In the genomic region with DNA sequence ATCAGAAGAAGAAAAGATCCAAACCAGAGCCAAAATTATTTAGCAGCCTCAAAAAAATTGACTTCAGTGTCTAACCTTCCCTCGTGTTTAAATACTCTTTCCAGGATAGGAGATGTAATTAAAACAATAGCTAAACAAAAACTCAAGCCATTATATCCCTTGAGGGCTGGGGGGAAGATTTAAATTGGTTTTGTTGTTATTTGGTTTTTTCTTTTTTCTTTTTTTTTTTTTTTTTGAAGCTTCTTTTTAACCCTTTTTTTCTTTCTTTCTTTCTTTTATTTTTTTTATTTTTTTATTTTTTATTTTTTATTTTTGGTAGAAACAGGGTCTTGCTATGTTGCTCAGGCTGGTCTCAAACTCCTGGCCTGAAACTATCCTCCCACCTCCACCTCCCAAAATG, we compare ENCODE assay signal across 15 cellular contexts.
DNase-seq lines count a peak whose midpoint lies in the region; ATAC-seq, FAIRE-seq and TF ChIP-seq lines count a peak whose summit lies in the region.
"Had no signal": no experiment of that assay in that cellular context is flagged by ENCODE, and none has a peak within 500 bp of the region (broad histone marks: within the 10 kb centered on the region; RNA-seq: fewer than 3 reads in every experiment).

No MANE protein-coding gene starts in this region.

- BruUV-seq in K562 (replicated peaks; lab: Mats Ljungman, UMichigan): no TSS peak

- H3K79me2 ChIP-seq in K562 (ENCODE audit: control insufficient read depth, insufficient read depth, low read length) (no peaks in the 10 kb centered on the region), osteoblast (ENCODE audit: insufficient read depth, low read length) (no peaks in the 10 kb centered on the region)

- H3K9me3 ChIP-seq in HEK293 (ENCODE audit: control insufficient read depth, insufficient read depth, low read depth, low read length): no peaks in the 10 kb centered on the region
- H3K9me3 ChIP-seq in K562 (replicated peaks; ENCODE audit: control insufficient read depth, insufficient read depth, low read depth, low read length): no peaks in the 10 kb centered on the region
- no peaks in the 10 kb centered on the region for H3K9me3 ChIP-seq in kidney (ENCODE audit: control insufficient read depth in 1 of 2, low read length in 2 of 2)
- H3K9me3 ChIP-seq in osteoblast (ENCODE audit: low read depth, low read length): no peaks in the 10 kb centered on the region
- no peaks in the 10 kb centered on the region for H3K9me3 ChIP-seq in sigmoid colon

- H3K27me3 ChIP-seq in K562 (ENCODE audit: control insufficient read depth in 2 of 2, insufficient read depth in 2 of 2, low read length in 2 of 2) (no peaks in the 10 kb centered on the region), osteoblast (ENCODE audit: insufficient read depth, low read length) (no peaks in the 10 kb centered on the region), sigmoid colon (no peaks in the 10 kb centered on the region)
- H3K27me3 ChIP-seq: BLaER1 had no signal

- H3K4me2 ChIP-seq in K562 (ENCODE audit: insufficient read depth, low read length) (no peak overlapping the region), osteoblast (ENCODE audit: insufficient read depth, low read length) (no peak overlapping the region)
- H3K4me2 ChIP-seq: BLaER1 had no signal

- POLR2A ChIA-PET in HEK293 (lab: Yijun Ruan, JAX) (interaction anchor here (0.6 kb wide), 2 partner anchors 21 to 1718 kb away, joined by 3 to 4 read pairs; no protein-coding TSS in a partner anchor), K562 (lab: Yijun Ruan, JAX) (no interaction called here)

- ATAC-seq in K562: no peak
- no peak for ATAC-seq in GM21360 (IDR thresholded peaks at IDR 0.05; ENCODE audit: unreplicated experiment)
- no peak for ATAC-seq in HG02623 (IDR thresholded peaks at IDR 0.05; ENCODE audit: unreplicated experiment)
- ATAC-seq: HepG2 had no signal

- no peak for TF ChIP-seq RAD21 in K562 (CRISPR knock-in tag; conservative IDR thresholded peaks at IDR 0.05 in 1 of 2, IDR thresholded peaks at IDR 0.05 in 1 of 2)

- intact Hi-C loops in K562 (cut with micrococcal nuclease): no loop called here
- intact Hi-C loops in kidney (cut with DNase I): no loop called here
- intact Hi-C loops in sigmoid colon (cut with DNase I): no loop called here

- no peaks in the 10 kb centered on the region for H3K9me1 ChIP-seq in K562 (ENCODE audit: control insufficient read depth, insufficient read depth, low read length)

- TF ChIP-seq POLR2A in K562 (conservative IDR thresholded peaks at IDR 0.05) (no peak), sigmoid colon (IDR thresholded peaks at IDR 0.05) (no peak), GM12892 (IDR thresholded peaks at IDR 0.05; ENCODE audit: low read depth, low read length) (no peak)

- H2AFZ ChIP-seq in K562 (ENCODE audit: low read depth, low read length) (no peak overlapping the region), osteoblast (ENCODE audit: low read length) (peak overlapping the region; percentile 15)

- WGBS in K562 (ENCODE audit: insufficient coverage, low coverage, missing lambda C conversion rate): 0% methylated on average over 1 of the region's 1 CpG
- 23 to 44% methylated on average over 1 of the region's 1 CpG for WGBS in sigmoid colon, 2 donors

- in situ Hi-C loops in K562 (cut with MboI): no loop called here

- CTCF ChIA-PET in HEK293 (lab: Yijun Ruan, JAX) (no interaction called here), K562 (lab: Yijun Ruan, JAX; ENCODE audit: low intra/inter-chr PET ratio) (no interaction called here)

- H4K20me1 ChIP-seq in K562 (replicated peaks; ENCODE audit: control insufficient read depth, insufficient read depth, low read length) (no peaks in the 10 kb centered on the region), osteoblast (ENCODE audit: insufficient read depth, low read length) (no peaks in the 10 kb centered on the region)

- H3K36me3 ChIP-seq in HEK293 (ENCODE audit: control insufficient read depth in 2 of 2, insufficient read depth in 1 of 2, low read length in 2 of 2) (no peaks in the 10 kb centered on the region), K562 (ENCODE audit: control insufficient read depth, insufficient read depth, low read length) (no peaks in the 10 kb centered on the region), kidney (ENCODE audit: control insufficient read depth in 1 of 2, insufficient read depth in 2 of 2, low read length in 2 of 2) (no peaks in the 10 kb centered on the region), osteoblast (ENCODE audit: insufficient read depth, low read length) (no peaks in the 10 kb centered on the region), sigmoid colon (no peaks in the 10 kb centered on the region)

- peaks cover 12% of the 10 kb centered on the region for H3K4me1 ChIP-seq in HEK293 (ENCODE audit: control insufficient read depth, insufficient read depth, low read length)
- H3K4me1 ChIP-seq in K562 (replicated peaks in 1 of 2; ENCODE audit: control insufficient read depth in 2 of 2, insufficient read depth in 2 of 2, low read length in 2 of 2): peaks cover 0 to 6% of the 10 kb centered on the region in 2 experiments; a peak in 2 of 5 replicates
- peaks cover 2 to 4% of the 10 kb centered on the region in 2 donors for H3K4me1 ChIP-seq in kidney (ENCODE audit: control insufficient read depth in 1 of 2, insufficient read depth in 1 of 2, low read depth in 1 of 2, low read length in 2 of 2)
- peaks cover 20% of the 10 kb centered on the region for H3K4me1 ChIP-seq in osteoblast (ENCODE audit: insufficient read depth, low read length)
- peaks cover 0 to 32% (median 17%) of the 10 kb centered on the region in 4 donors for H3K4me1 ChIP-seq in sigmoid colon
- H3K4me1 ChIP-seq: BLaER1 had no signal

- DNase-seq in K562 (ENCODE audit: extremely low read depth in 1 of 4, low spot score in 3 of 4) (no peak), kidney (no peak), osteoblast (ENCODE audit: insufficient read length, low spot score, missing footprints) (no peak), sigmoid colon (no peak), GM12892 (ENCODE audit: insufficient read length) (no peak)
- DNase-seq: 8988T; CD4-positive, alpha-beta memory T cell; DMS153; DMS79; H9 had no signal

- TF ChIP-seq CTCF in HEK293 (tag by site-specific recombination; IDR thresholded peaks at IDR 0.05) (no peak), K562 (IDR thresholded peaks at IDR 0.05 in 2 of 3, conservative IDR thresholded peaks at IDR 0.05 in 1 of 3; ENCODE audit: insufficient read depth in 2 of 3, low read depth in 1 of 3, low read length in 3 of 3) (no peak), kidney (IDR thresholded peaks at IDR 0.05; ENCODE audit: borderline replicate concordance, extremely low read depth, insufficient read depth) (no peak), osteoblast (IDR thresholded peaks at IDR 0.05; ENCODE audit: extremely low read depth, low read depth, low read length) (no peak), sigmoid colon (IDR thresholded peaks at IDR 0.05) (no peak)

- H3K4me3 ChIP-seq in HEK293 (ENCODE audit: low read depth, low read length) (no peak overlapping the region), K562 (no peak overlapping the region), kidney (ENCODE audit: low read length in 2 of 2) (no peak overlapping the region), osteoblast (ENCODE audit: insufficient read depth, low read length) (no peak overlapping the region), sigmoid colon (no peak overlapping the region)
- H3K4me3 ChIP-seq: BLaER1 had no signal

- FAIRE-seq in K562 (lab: Jason Lieb, UNC) (no peak), kidney (lab: Jason Lieb, UNC) (peak; percentile 61), GM12892 (lab: Jason Lieb, UNC) (no peak)
- FAIRE-seq: HepG2 had no signal

- no peak for TF ChIP-seq EP300 in K562 (IDR thresholded peaks at IDR 0.05; ENCODE audit: low read length)
- TF ChIP-seq EP300 in sigmoid colon (IDR thresholded peaks at IDR 0.05): no peak

- no peak overlapping the region for H3K27ac ChIP-seq in HEK293 (ENCODE audit: extremely low read depth, low read depth, low read length)
- H3K27ac ChIP-seq in K562 (ENCODE audit: extremely low read depth, low read depth, low read length): no peak overlapping the region
- H3K27ac ChIP-seq in kidney (ENCODE audit: low read depth in 2 of 2, low read length in 2 of 2): no peak overlapping the region
- no peak overlapping the region for H3K27ac ChIP-seq in osteoblast (ENCODE audit: low read depth, low read length)
- no peak overlapping the region for H3K27ac ChIP-seq in sigmoid colon
- H3K27ac ChIP-seq: BLaER1 had no signal

- H3K9ac ChIP-seq in K562 (ENCODE audit: insufficient read depth in 1 of 2, low read depth in 2 of 2, low read length in 2 of 2) (no peak overlapping the region), kidney (ENCODE audit: low read length in 2 of 2) (no peak overlapping the region)
- H3K9ac ChIP-seq: BLaER1 had no signal

TF ChIP-seq in HEK293, 187 proteins besides CTCF, POLR2A, EP300 and RAD21:
- TF ChIP-seq ZNF362 (tag by site-specific recombination; IDR thresholded peaks at IDR 0.05): peak; percentile 83
- no peak for TF ChIP-seq ZNF311 (tag by site-specific recombination; IDR thresholded peaks at IDR 0.05; ENCODE audit: borderline replicate concordance)
- TF ChIP-seq ZNF677 (tag by site-specific recombination; IDR thresholded peaks at IDR 0.05): no peak
TF ChIP-seq in HEK293: peak in this region for 1.

TF ChIP-seq in K562, 482 proteins besides CTCF, POLR2A, EP300 and RAD21 (continues in another document):
- TF ChIP-seq BRF1 (IDR thresholded peaks at IDR 0.05; ENCODE audit: borderline replicate concordance, extremely low read depth, insufficient read length): no peak
- TF ChIP-seq STAT6 (CRISPR knock-in tag; IDR thresholded peaks at IDR 0.05): no peak
- no peak for TF ChIP-seq KLF6 (CRISPR knock-in tag; IDR thresholded peaks at IDR 0.05; ENCODE audit: borderline replicate concordance)
